In the genomic region with DNA sequence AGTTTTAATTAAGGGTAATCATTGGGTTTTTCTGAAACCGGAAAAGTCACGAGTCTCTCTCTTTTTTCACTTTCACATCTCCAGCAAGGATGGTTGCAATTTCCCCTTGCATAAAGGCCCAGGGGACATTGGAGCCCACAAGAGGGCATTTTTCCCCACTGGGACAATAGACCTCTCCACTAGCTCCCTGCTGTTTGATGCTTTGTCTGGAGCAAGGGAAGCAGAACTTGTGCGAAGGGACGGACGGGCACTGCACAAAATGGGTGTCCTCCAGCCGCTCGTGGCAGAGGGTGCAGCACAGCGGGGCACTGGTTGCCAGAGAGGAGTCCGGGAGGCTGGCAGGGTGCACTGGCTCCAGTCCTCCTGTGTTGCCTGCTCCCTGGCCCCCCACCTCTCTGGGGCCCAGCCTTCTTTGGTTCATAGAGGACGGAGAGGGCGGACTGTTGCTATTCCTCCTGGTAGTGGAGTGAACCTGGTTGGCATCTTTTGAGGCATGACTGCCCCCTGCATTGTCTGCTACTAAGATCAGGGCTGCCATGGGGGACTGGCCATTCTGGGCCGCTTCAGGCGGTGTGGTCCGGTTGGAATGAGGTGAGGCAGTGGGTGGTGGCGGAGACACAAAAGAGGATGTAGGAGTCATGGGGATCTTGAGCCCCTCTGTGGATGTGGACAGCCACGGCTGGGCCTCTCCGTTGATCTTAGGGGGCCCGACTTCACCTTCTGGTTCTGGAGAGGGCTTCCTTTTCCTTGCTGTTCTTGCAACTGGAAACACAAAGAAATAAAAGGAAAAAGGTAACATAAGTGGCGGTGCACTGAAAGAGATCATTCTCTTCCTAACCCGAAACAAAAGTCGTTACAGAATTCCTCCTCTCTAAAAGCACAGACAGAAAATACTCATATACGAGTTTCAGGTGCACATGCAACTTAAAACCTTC, we compare ENCODE assay signal across 8 cellular contexts. TPM values are rescaled to one million over a fixed set of nuclear protein-coding genes. Genes with fewer than 3 reads are reported as not detected.
DNase-seq lines count a peak whose midpoint lies in the region; ATAC-seq and TF ChIP-seq lines count a peak whose summit lies in the region.

No MANE protein-coding gene starts in this region.

- H2AFZ ChIP-seq in mammary epithelial cell (ENCODE audit: low read depth, low read length): no peak overlapping the region

- in situ Hi-C loops in mammary epithelial cell (cut with MboI; ENCODE audit: low sequenced_read_pairs in 2 of 2): loop anchor here (5.0 to 25.0 kb wide), 4 partner anchors 105 to 467 kb away; no protein-coding TSS in a partner anchor

- TF ChIP-seq RAD21 in liver (IDR thresholded peaks at IDR 0.05): peak; percentile 56 to 57

- BruUV-seq in Caco-2 (replicated peaks; lab: Mats Ljungman, UMichigan) (no TSS peak), mammary epithelial cell (replicated peaks; lab: Mats Ljungman, UMichigan) (no TSS peak)

- H3K27ac ChIP-seq in SJCRH30 (peak overlapping the region; percentile 74), mammary epithelial cell (ENCODE audit: insufficient read depth, low read depth, low read length) (peak overlapping the region; percentile 87), liver (ENCODE audit: low read depth in 1 of 2, low read length in 2 of 2) (peak overlapping the region; percentile 97 to 100), substantia nigra (ENCODE audit: low read depth, low read length, poor library complexity, severe bottlenecking) (peak overlapping the region; percentile 99)

- H4K20me1 ChIP-seq in mammary epithelial cell (ENCODE audit: insufficient read depth, low read length): peaks cover 3% of the 10 kb centered on the region

- peak overlapping the region; percentile 99 for H3K4me2 ChIP-seq in mammary epithelial cell (ENCODE audit: insufficient read depth, low read depth, low read length)

- 3% methylated on average over 17 of the region's 22 CpGs for WGBS in mammary epithelial cell (ENCODE audit: low coverage, missing lambda C conversion rate)
- 2% methylated on average over 22 of the region's 22 CpGs for WGBS in liver

- no peaks in the 10 kb centered on the region for H3K9me3 ChIP-seq in Caco-2
- H3K9me3 ChIP-seq in SJCRH30 (replicated peaks): no peaks in the 10 kb centered on the region
- H3K9me3 ChIP-seq in mammary epithelial cell (replicated peaks; ENCODE audit: insufficient read depth, low read length): no peaks in the 10 kb centered on the region
- no peaks in the 10 kb centered on the region for H3K9me3 ChIP-seq in liver (ENCODE audit: control insufficient read depth in 4 of 4, low read length in 3 of 4)

- H3K36me3 ChIP-seq in Caco-2 (ENCODE audit: control insufficient read depth, insufficient read depth, low read length) (peaks cover 7% of the 10 kb centered on the region), SJCRH30 (peaks cover 37% of the 10 kb centered on the region), mammary epithelial cell (ENCODE audit: insufficient read depth, low read length) (peaks cover 18% of the 10 kb centered on the region), liver (ENCODE audit: control insufficient read depth in 4 of 4, insufficient read depth in 3 of 4, low read depth in 1 of 4, low read length in 3 of 4) (peaks cover 0 to 11% (median under 1%) of the 10 kb centered on the region in 4 donors)

- no peaks in the 10 kb centered on the region for H3K9me3 Mint-ChIP-seq in Caco-2 (ENCODE audit: unreplicated experiment)
- H3K9me3 Mint-ChIP-seq in IgD-negative memory B cell: peaks cover 0 to 2% (median 1%) of the 10 kb centered on the region in 3 donors

- H3K4me3 Mint-ChIP-seq in Caco-2 (ENCODE audit: unreplicated experiment): peak overlapping the region; percentile 90
- peak overlapping the region; percentile 90 to 98 (median 94) for H3K4me3 Mint-ChIP-seq in IgD-negative memory B cell

- H3K4me1 Mint-ChIP-seq in Caco-2 (ENCODE audit: low read depth, unreplicated experiment) (peaks cover 42% of the 10 kb centered on the region), IgD-negative memory B cell (peaks cover 52 to 63% (median 52%) of the 10 kb centered on the region in 3 donors)

- peaks cover 68% of the 10 kb centered on the region for H3K79me2 ChIP-seq in mammary epithelial cell (ENCODE audit: insufficient read depth, low read length)

- intact Hi-C loops in Caco-2 (cut with micrococcal nuclease; ENCODE audit: unreplicated experiment) (loop anchor here (1.0 kb wide), 1 partner anchor 108 kb away; no protein-coding TSS in a partner anchor), mammary epithelial cell (cut with micrococcal nuclease) (loop anchor here (2.0 to 10.0 kb wide), 2 partner anchors 69 to 213 kb away; no protein-coding TSS in a partner anchor)

- peak; percentile 57 to 59 for DNase-seq in Caco-2
- peak in 1 of 2 experiments; percentile 74 for DNase-seq in SJCRH30
- DNase-seq in mammary epithelial cell: peak; percentile 43
- peak in 31 of 49 donors; percentile 19 to 78 (median 48) for DNase-seq in substantia nigra (lab: John Stamatoyannopoulos, UW)
- DNase-seq in ureter (ENCODE audit: low spot score): no peak

- peak overlapping the region; percentile 82 for H3K4me3 ChIP-seq in Caco-2 (ENCODE audit: low read depth, low read length)
- H3K4me3 ChIP-seq in SJCRH30: peak overlapping the region; percentile 79
- peak overlapping the region; percentile 54 to 93 (median 80) for H3K4me3 ChIP-seq in mammary epithelial cell (replicated peaks in 1 of 3; ENCODE audit: insufficient read depth in 1 of 3, low read depth in 2 of 3, low read length in 3 of 3)
- H3K4me3 ChIP-seq in liver (ENCODE audit: low read depth in 1 of 3, low read length in 3 of 3): peak overlapping the region; percentile 75 to 98 (median 94)

- ATAC-seq in HG03565 (IDR thresholded peaks at IDR 0.05; ENCODE audit: unreplicated experiment): no peak

- H3K9ac ChIP-seq in mammary epithelial cell (ENCODE audit: insufficient read depth, low read length): peak overlapping the region; percentile 98
- H3K9ac ChIP-seq in liver (ENCODE audit: low read depth in 1 of 2, low read length in 2 of 2): peak overlapping the region; percentile 99 to 100

- dilution Hi-C loops in mammary epithelial cell (cut with HindIII; ENCODE audit: low sequenced_read_pairs): no loop called here

- POLR2A ChIA-PET in Caco-2 (lab: Charles Lee): interaction anchor here (0.6 kb wide), 1 partner anchor 35 kb away, joined by 3 read pairs; no protein-coding TSS in a partner anchor

- H3K27me3 Mint-ChIP-seq in Caco-2 (ENCODE audit: insufficient read depth, unreplicated experiment) (no peaks in the 10 kb centered on the region), IgD-negative memory B cell (no peaks in the 10 kb centered on the region)

- H3K27me3 ChIP-seq in Caco-2 (replicated peaks; ENCODE audit: control insufficient read depth, insufficient read depth, low read length): no peaks in the 10 kb centered on the region
- no peaks in the 10 kb centered on the region for H3K27me3 ChIP-seq in SJCRH30
- no peaks in the 10 kb centered on the region for H3K27me3 ChIP-seq in mammary epithelial cell (ENCODE audit: insufficient read depth, low read length)
- no peaks in the 10 kb centered on the region for H3K27me3 ChIP-seq in liver (ENCODE audit: control insufficient read depth in 4 of 4, insufficient read depth in 4 of 4, low read length in 3 of 4)

- H3K27ac Mint-ChIP-seq in Caco-2 (ENCODE audit: unreplicated experiment) (peak overlapping the region; percentile 90), IgD-negative memory B cell (peak overlapping the region; percentile 96 to 99 (median 98))

- H3K4me1 ChIP-seq in Caco-2: peaks cover 42% of the 10 kb centered on the region
- peaks cover 32% of the 10 kb centered on the region for H3K4me1 ChIP-seq in SJCRH30
- H3K4me1 ChIP-seq in mammary epithelial cell (ENCODE audit: insufficient read depth, low read length): peaks cover 23% of the 10 kb centered on the region
- peaks cover 5 to 40% (median 15%) of the 10 kb centered on the region in 4 donors for H3K4me1 ChIP-seq in liver (ENCODE audit: control insufficient read depth in 4 of 4, insufficient read depth in 4 of 4, low read length in 3 of 4)

- H3K36me3 Mint-ChIP-seq in Caco-2 (ENCODE audit: insufficient read depth, unreplicated experiment) (peaks cover 82% of the 10 kb centered on the region), IgD-negative memory B cell (peaks cover 9% of the 10 kb centered on the region)

- TF ChIP-seq CTCF in Caco-2 (IDR thresholded peaks at IDR 0.05; ENCODE audit: insufficient read depth in 1 of 2, low read depth in 1 of 2, low read length in 1 of 2, severe bottlenecking in 1 of 2, unreplicated experiment in 1 of 2) (peak in 1 of 2 experiments; percentile 31), mammary epithelial cell (conservative IDR thresholded peaks at IDR 0.05 in 1 of 2, IDR thresholded peaks at IDR 0.05 in 1 of 2; ENCODE audit: extremely low read depth in 1 of 2, insufficient read depth in 1 of 2, low read depth in 1 of 2, low read length in 2 of 2) (peak; percentile 4 to 24), liver (IDR thresholded peaks at IDR 0.05; ENCODE audit: low read depth, low read length, missing input control) (peak; percentile 29)

- CTCF ChIA-PET in Caco-2 (lab: Charles Lee): interaction anchor here (1.0 kb wide), 2 partner anchors 472 to 486 kb away, joined by 3 to 4 read pairs; no protein-coding TSS in a partner anchor
- CTCF ChIA-PET in mammary epithelial cell (lab: Charles Lee; ENCODE audit: low non-redundant PET): no interaction called here

TF ChIP-seq in liver, 16 proteins besides CTCF, POLR2A, EP300 and RAD21 (continues in another document):
- TF ChIP-seq FOXA2 (IDR thresholded peaks at IDR 0.05) (no peak), HNF4G (IDR thresholded peaks at IDR 0.05) (no peak), RXRA (IDR thresholded peaks at IDR 0.05) (no peak), JUND (IDR thresholded peaks at IDR 0.05) (no peak)
- TF ChIP-seq, protein P1, sequence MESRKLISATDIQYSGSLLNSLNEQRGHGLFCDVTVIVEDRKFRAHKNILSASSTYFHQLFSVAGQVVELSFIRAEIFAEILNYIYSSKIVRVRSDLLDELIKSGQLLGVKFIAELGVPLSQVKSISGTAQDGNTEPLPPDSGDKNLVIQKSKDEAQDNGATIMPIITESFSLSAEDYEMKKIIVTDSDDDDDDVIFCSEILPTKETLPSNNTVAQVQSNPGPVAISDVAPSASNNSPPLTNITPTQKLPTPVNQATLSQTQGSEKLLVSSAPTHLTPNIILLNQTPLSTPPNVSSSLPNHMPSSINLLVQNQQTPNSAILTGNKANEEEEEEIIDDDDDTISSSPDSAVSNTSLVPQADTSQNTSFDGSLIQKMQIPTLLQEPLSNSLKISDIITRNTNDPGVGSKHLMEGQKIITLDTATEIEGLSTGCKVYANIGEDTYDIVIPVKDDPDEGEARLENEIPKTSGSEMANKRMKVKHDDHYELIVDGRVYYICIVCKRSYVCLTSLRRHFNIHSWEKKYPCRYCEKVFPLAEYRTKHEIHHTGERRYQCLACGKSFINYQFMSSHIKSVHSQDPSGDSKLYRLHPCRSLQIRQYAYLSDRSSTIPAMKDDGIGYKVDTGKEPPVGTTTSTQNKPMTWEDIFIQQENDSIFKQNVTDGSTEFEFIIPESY (IDR thresholded peaks at IDR 0.05): no peak

RNA-seq across cellular contexts. Expression of a gene that starts 2.6 kb away (rescaled TPM):
- total RNA-seq in Caco-2 (2022): 129 and 135 TPM in 2 replicates
- polyA plus RNA-seq in IgD-negative memory B cell: 39.1 TPM
- total RNA-seq in SJCRH30 (2014; rRNA removed; shearing (Covaris generic)): 33.2 and 41.1 TPM in 2 replicates
- 100 to 1,000 TPM in 1 of 2 donors, 10 to 100 TPM in 1; 75.3 to 109 TPM for total RNA-seq in mammary epithelial cell
- 63.4 TPM for polyA plus RNA-seq in mammary epithelial cell
- 33.1 TPM for polyA minus RNA-seq in mammary epithelial cell
- 10 to 100 TPM; 31.5 to 48.2 TPM for total RNA-seq in liver
- 10 to 100 TPM; 22.2 to 39.3 TPM for polyA plus RNA-seq in liver
- 118 TPM for total RNA-seq in ureter
